ENCODE assay signal across 8 cellular contexts in genomic region chr18:23994361-23994902, GRCh38. TPM values are rescaled to one million over a fixed set of nuclear protein-coding genes. Genes with fewer than 3 reads are reported as not detected.
A peak's percentile ranks its signal among the peaks of the same experiment; 100 is the strongest.
DNase-seq lines count a peak whose midpoint lies in the region; ATAC-seq, FAIRE-seq and TF ChIP-seq lines count a peak whose summit lies in the region.

No MANE protein-coding gene starts in this region.

- in situ Hi-C loops in mammary epithelial cell (cut with MboI; ENCODE audit: low sequenced_read_pairs in 2 of 2), result no loop called here

- peak overlapping the region; percentile 78 for H3K27ac ChIP-seq in CD4-positive, alpha-beta memory T cell (ENCODE audit: low read depth, low read length)
- peak overlapping the region; percentile 59 for H3K27ac ChIP-seq in mammary epithelial cell (ENCODE audit: insufficient read depth, low read depth, low read length)

- FAIRE-seq in H54 (lab: Jason Lieb, UNC), result peak; percentile 95

- peak overlapping the region; percentile 24 for H3K9ac ChIP-seq in mammary epithelial cell (ENCODE audit: insufficient read depth, low read length)

- no TSS peak for BruUV-seq in mammary epithelial cell (replicated peaks; lab: Mats Ljungman, UMichigan)

- no peak for TF ChIP-seq POLR2A in H54 (IDR thresholded peaks at IDR 0.05; ENCODE audit: low read depth, low read length)

- intact Hi-C loops in CD4-positive, alpha-beta memory T cell (cut with micrococcal nuclease), result loop anchor here (1.0 kb wide), 1 partner anchor 15 kb away; no protein-coding TSS in a partner anchor
- intact Hi-C loops in mammary epithelial cell (cut with micrococcal nuclease), result no loop called here

- peak; percentile 61 to 81 (median 66) for DNase-seq in CD4-positive, alpha-beta memory T cell
- peak; percentile 15 for DNase-seq in H54 (ENCODE audit: insufficient read length, low spot score)
- peak; percentile 40 to 57 for DNase-seq in NCI-H526 (lab: John Stamatoyannopoulos, UW)
- peak; percentile 96 for DNase-seq in mammary epithelial cell
- DNase-seq in NCI-H1694 (lab: John Stamatoyannopoulos, UW), result no peak

- H3K4me1 Mint-ChIP-seq in CD4-positive, alpha-beta memory T cell, result peaks cover 49 to 91% (median 63%) of the 10 kb centered on the region in 4 donors

- no peak for TF ChIP-seq CTCF in mammary epithelial cell (conservative IDR thresholded peaks at IDR 0.05 in 1 of 2, IDR thresholded peaks at IDR 0.05 in 1 of 2; ENCODE audit: extremely low read depth in 1 of 2, insufficient read depth in 1 of 2, low read depth in 1 of 2, low read length in 2 of 2)

- H3K27ac Mint-ChIP-seq in CD4-positive, alpha-beta memory T cell, result peak overlapping the region; percentile 86 to 98 (median 96)

- ATAC-seq in HG03108 (IDR thresholded peaks at IDR 0.05; ENCODE audit: unreplicated experiment) (no peak), GM21786 (IDR thresholded peaks at IDR 0.05; ENCODE audit: unreplicated experiment) (no peak)

- H3K9me3 Mint-ChIP-seq in CD4-positive, alpha-beta memory T cell, result no peaks in the 10 kb centered on the region

- H3K79me2 ChIP-seq in mammary epithelial cell (ENCODE audit: insufficient read depth, low read length), result no peaks in the 10 kb centered on the region

- dilution Hi-C loops in mammary epithelial cell (cut with HindIII; ENCODE audit: low sequenced_read_pairs), result no loop called here

- 0% methylated on average over 8 of the region's 9 CpGs for WGBS in mammary epithelial cell (ENCODE audit: low coverage, missing lambda C conversion rate)

- CTCF ChIA-PET in CD4-positive, alpha-beta memory T cell (lab: Charles Lee; ENCODE audit: partially characterized antibody), result interaction anchor here (1.0 to 2.9 kb wide), 7 partner anchors 14 to 76 kb away, joined by 3 to 14 read pairs (median 8); no protein-coding TSS in a partner anchor
- CTCF ChIA-PET in mammary epithelial cell (lab: Charles Lee; ENCODE audit: low non-redundant PET), result no interaction called here

- H3K27me3 ChIP-seq in CD4-positive, alpha-beta memory T cell (ENCODE audit: insufficient read depth, low read length), result no peaks in the 10 kb centered on the region
- H3K27me3 ChIP-seq in mammary epithelial cell (ENCODE audit: insufficient read depth, low read length) (no peaks in the 10 kb centered on the region), mononuclear cell (ENCODE audit: insufficient read depth, low read length) (no peaks in the 10 kb centered on the region)

- H3K36me3 ChIP-seq in CD4-positive, alpha-beta memory T cell (ENCODE audit: insufficient read depth, low read length), result peaks cover 5% of the 10 kb centered on the region
- no peaks in the 10 kb centered on the region for H3K36me3 ChIP-seq in mammary epithelial cell (ENCODE audit: insufficient read depth, low read length)

- H2AFZ ChIP-seq in mammary epithelial cell (ENCODE audit: low read depth, low read length), result no peak overlapping the region

- peak overlapping the region; percentile 49 to 70 for H3K4me3 ChIP-seq in CD4-positive, alpha-beta memory T cell (ENCODE audit: low read length in 2 of 2)
- no peak overlapping the region for H3K4me3 ChIP-seq in mammary epithelial cell (replicated peaks in 1 of 3; ENCODE audit: insufficient read depth in 1 of 3, low read depth in 2 of 3, low read length in 3 of 3)
- peak overlapping the region; percentile 1 for H3K4me3 ChIP-seq in mononuclear cell (ENCODE audit: low read length)

- peaks cover 10 to 18% of the 10 kb centered on the region in 2 donors for H3K36me3 Mint-ChIP-seq in CD4-positive, alpha-beta memory T cell

- H3K27me3 Mint-ChIP-seq in CD4-positive, alpha-beta memory T cell, result no peaks in the 10 kb centered on the region

- H4K20me1 ChIP-seq in mammary epithelial cell (ENCODE audit: insufficient read depth, low read length), result no peaks in the 10 kb centered on the region

- H3K9me3 ChIP-seq in CD4-positive, alpha-beta memory T cell (ENCODE audit: control insufficient read depth in 1 of 2, low read length in 2 of 2), result no peaks in the 10 kb centered on the region
- H3K9me3 ChIP-seq in mammary epithelial cell (replicated peaks; ENCODE audit: insufficient read depth, low read length), result no peaks in the 10 kb centered on the region
- no peaks in the 10 kb centered on the region for H3K9me3 ChIP-seq in mononuclear cell (ENCODE audit: low read depth, low read length)

- peaks cover 94% of the 10 kb centered on the region for H3K4me1 ChIP-seq in CD4-positive, alpha-beta memory T cell (ENCODE audit: insufficient read depth, low read length)
- H3K4me1 ChIP-seq in mammary epithelial cell (ENCODE audit: insufficient read depth, low read length), result peaks cover 41% of the 10 kb centered on the region
- H3K4me1 ChIP-seq in mononuclear cell (ENCODE audit: insufficient read depth, low read length), result peaks cover 17% of the 10 kb centered on the region

- POLR2A ChIA-PET in CD4-positive, alpha-beta memory T cell (lab: Charles Lee; ENCODE audit: partially characterized antibody), result interaction anchor here (0.7 to 7.6 kb wide), 9 partner anchors 8 to 160 kb away, joined by 3 to 155 read pairs (median 9); partner anchors contain the start of gene TTC39C

- peak overlapping the region; percentile 33 for H3K4me2 ChIP-seq in mammary epithelial cell (ENCODE audit: insufficient read depth, low read depth, low read length)

- H3K4me3 Mint-ChIP-seq in CD4-positive, alpha-beta memory T cell, result peak overlapping the region; percentile 82 to 96 (median 91)

RNA-seq across cellular contexts. Expression of gene TTC39C, which starts 20.1 kb away (rescaled TPM):
- 100 to 1,000 TPM; 168 to 180 TPM for total RNA-seq in CD4-positive, alpha-beta memory T cell
- polyA plus RNA-seq in CD4-positive, alpha-beta memory T cell, result 100 to 1,000 TPM; 134 to 165 TPM
- total RNA-seq in mammary epithelial cell (10 to 100 TPM; 12.0 to 31.0 TPM), mononuclear cell (81.8 TPM)
- 16.4 TPM for polyA plus RNA-seq in mammary epithelial cell
- 44.2 TPM for polyA minus RNA-seq in mammary epithelial cell

Comparison
In these comparisons a context has a peak if more than half of its experiments do, and no peak if none do; other contexts are left out.
1. H3K4me3 ChIP-seq: peak in CD4-positive, alpha-beta memory T cell (2 of 2) and mononuclear cell (single experiment); none in mammary epithelial cell (0 of 3).